22 cellular contexts compared by ENCODE assay signal in the genomic region with DNA sequence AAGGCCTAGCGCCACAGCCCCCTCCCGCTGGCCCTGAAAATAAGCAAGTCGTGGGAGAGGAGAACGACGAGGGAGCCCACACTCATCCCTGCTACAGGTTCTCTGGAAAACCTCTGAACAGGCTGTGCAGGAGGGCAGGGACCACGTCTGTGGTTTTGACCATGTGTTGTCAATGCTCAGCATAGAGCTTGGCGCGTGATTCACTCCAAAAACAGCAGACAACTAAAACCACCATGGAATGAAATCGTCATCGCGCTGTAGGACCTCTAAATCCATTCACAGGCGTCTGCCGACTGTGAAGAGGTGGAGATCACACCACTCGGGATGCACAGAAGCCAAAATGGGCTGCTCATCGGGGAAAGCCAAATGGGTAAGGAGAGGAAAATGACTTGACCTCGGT.
DNase-seq lines count a peak whose midpoint lies in the region; ATAC-seq and TF ChIP-seq lines count a peak whose summit lies in the region.
"Had no signal": no experiment of that assay in that cellular context is flagged by ENCODE, and none has a peak within 500 bp of the region (broad histone marks: within the 10 kb centered on the region; RNA-seq: fewer than 3 reads in every experiment).

No MANE protein-coding gene starts in this region.

- WGBS in GM23248 (ENCODE audit: low coverage in 1 of 2, low lambda C conversion rate in 2 of 2, missing lambda C conversion rate in 2 of 2), 2 experiments, result 88 to 92% methylated on average over 16 of the region's 16 CpGs

- H3K4me1 ChIP-seq in GM23248 (ENCODE audit: insufficient read depth) (peaks cover 8% of the 10 kb centered on the region; the same call in 1 of the 2 replicates), PC-3 (ENCODE audit: insufficient read depth, low read length) (peaks cover 12% of the 10 kb centered on the region)
- H3K4me1 ChIP-seq: thyroid gland had no signal

- no peak overlapping the region for H3K27ac ChIP-seq in GM23248
- peak overlapping the region; percentile 57 for H3K27ac ChIP-seq in brain microvascular endothelial cell
- no peak overlapping the region for H3K27ac ChIP-seq in PC-3 (ENCODE audit: low read length)
- H3K27ac ChIP-seq in substantia nigra (ENCODE audit: low read depth, low read length, poor library complexity, severe bottlenecking), result no peak overlapping the region
- H3K27ac ChIP-seq: dorsolateral prefrontal cortex, epithelial cell of prostate, right lobe of liver, SK-N-MC, thyroid gland had no signal

- no peak for ATAC-seq in PC-3
- no peak for ATAC-seq in HG03025 (IDR thresholded peaks at IDR 0.05; ENCODE audit: low FRiP score, unreplicated experiment)
- ATAC-seq: activated CD4-positive, alpha-beta T cell treated with anti-CD3 and anti-CD28 coated beads for 36 hours; naive thymus-derived CD4-positive, alpha-beta T cell had no signal

- H4K20me1 ChIP-seq in GM23248 (ENCODE audit: insufficient read depth) (no peaks in the 10 kb centered on the region), PC-3 (ENCODE audit: low read length) (peaks cover 4% of the 10 kb centered on the region; the same call in 1 of the 2 replicates)

- H3K9me3 ChIP-seq in GM23248 (ENCODE audit: low read depth) (no peaks in the 10 kb centered on the region), PC-3 (ENCODE audit: low read length) (no peaks in the 10 kb centered on the region)
- H3K9me3 ChIP-seq: right lobe of liver, thyroid gland had no signal

- H2AFZ ChIP-seq in GM23248 (no peak overlapping the region), PC-3 (ENCODE audit: low read length) (no peak overlapping the region)

- peak; percentile 9 for DNase-seq in GM23248
- peak; percentile 92 for DNase-seq in brain microvascular endothelial cell
- DNase-seq in myocyte (ENCODE audit: low read depth), result peak; percentile 91
- DNase-seq in erythroblast (lab: John Stamatoyannopoulos, UW), result no peak
- no peak for DNase-seq in PC-3
- DNase-seq in substantia nigra (lab: John Stamatoyannopoulos, UW), result no peak
- DNase-seq: activated CD4-positive, alpha-beta T cell treated with anti-CD3 and anti-CD28 coated beads for 36 hours; activated gamma-delta T cell treated with Interleukin-2 at 50 U/mL for 16 hours; amniotic stem cell; DMS79; dorsolateral prefrontal cortex; foreskin melanocyte; naive thymus-derived CD4-positive, alpha-beta T cell; NCI-H1092; NCI-H2029; NCI-H2227 treated with DMSO at 0.1 percent for 48 hours; NCI-H748 treated with DMSO at 0.1 percent for 48 hours; right lobe of liver; thyroid gland had no signal

- POLR2A ChIA-PET in PC-3 (lab: Charles Lee; ENCODE audit: unreplicated experiment), result no interaction called here

- in situ Hi-C loops in GM23248 (cut with MboI) (no loop called here), brain microvascular endothelial cell (cut with HindIII; ENCODE audit: low pct_ligation_motif_present, low sequenced_read_pairs) (no loop called here)

- H3K27me3 ChIP-seq in GM23248 (replicated peaks; ENCODE audit: insufficient read depth) (no peaks in the 10 kb centered on the region), brain microvascular endothelial cell (replicated peaks) (no peaks in the 10 kb centered on the region), PC-3 (ENCODE audit: low read length) (no peaks in the 10 kb centered on the region)
- H3K27me3 ChIP-seq: dorsolateral prefrontal cortex, right lobe of liver, thyroid gland had no signal

- no peak overlapping the region for H3K4me3 ChIP-seq in GM23248
- H3K4me3 ChIP-seq in brain microvascular endothelial cell (ENCODE audit: low read depth, low read length), result no peak overlapping the region
- no peak overlapping the region for H3K4me3 ChIP-seq in PC-3 (ENCODE audit: low read length)
- H3K4me3 ChIP-seq: dorsolateral prefrontal cortex, right lobe of liver, SK-N-MC, thyroid gland had no signal

- H3K79me2 ChIP-seq in GM23248 (ENCODE audit: insufficient read depth), result no peaks in the 10 kb centered on the region
- H3K79me2 ChIP-seq in PC-3 (ENCODE audit: low read length), result no peaks in the 10 kb centered on the region

- no peak for TF ChIP-seq POLR2A in erythroblast (IDR thresholded peaks at IDR 0.05; ENCODE audit: low read length)

- H3K9me2 ChIP-seq in GM23248 (ENCODE audit: insufficient read depth), result no peaks in the 10 kb centered on the region
- no peaks in the 10 kb centered on the region for H3K9me2 ChIP-seq in PC-3 (replicated peaks; ENCODE audit: low read length)

- intact Hi-C loops in PC-3 (cut with micrococcal nuclease), result no loop called here

- H3K36me3 ChIP-seq in GM23248 (ENCODE audit: low read depth) (peaks cover 7% of the 10 kb centered on the region), brain microvascular endothelial cell (replicated peaks) (peaks cover 96% of the 10 kb centered on the region), PC-3 (ENCODE audit: low read depth, low read length) (no peaks in the 10 kb centered on the region)
- H3K36me3 ChIP-seq: right lobe of liver had no signal

- no peak overlapping the region for H3K9ac ChIP-seq in GM23248
- H3K9ac ChIP-seq in PC-3 (ENCODE audit: low read length), result no peak overlapping the region

- no peak overlapping the region for H3K4me2 ChIP-seq in GM23248 (ENCODE audit: unreplicated experiment)
- H3K4me2 ChIP-seq in PC-3 (ENCODE audit: low read length), result no peak overlapping the region

- H3F3A ChIP-seq in GM23248 (ENCODE audit: insufficient read depth) (no peaks in the 10 kb centered on the region; the same call in 1 of the 2 replicates), PC-3 (ENCODE audit: low read length, unreplicated experiment) (no peaks in the 10 kb centered on the region)

- BruUV-seq in PC-3 (replicated peaks; lab: Mats Ljungman, UMichigan), result no TSS peak

- CTCF ChIA-PET in PC-3 (lab: Charles Lee), result no interaction called here

- TF ChIP-seq CTCF in brain microvascular endothelial cell (IDR thresholded peaks at IDR 0.05; ENCODE audit: low read depth, low read length, missing control alignments), result no peak
- TF ChIP-seq CTCF in PC-3 (conservative IDR thresholded peaks at IDR 0.05; ENCODE audit: low read depth, low read length), result no peak

Comparison
In these comparisons a context has a peak if more than half of its experiments do, and no peak if none do; other contexts are left out.
1. DNase-seq: peak in GM23248 (single experiment), brain microvascular endothelial cell (single experiment) and myocyte (single experiment); none in erythroblast (0 of 2), PC-3 (single experiment) and substantia nigra (0 of 49).